ENCODE assay signal across 16 cellular contexts in the genomic region with DNA sequence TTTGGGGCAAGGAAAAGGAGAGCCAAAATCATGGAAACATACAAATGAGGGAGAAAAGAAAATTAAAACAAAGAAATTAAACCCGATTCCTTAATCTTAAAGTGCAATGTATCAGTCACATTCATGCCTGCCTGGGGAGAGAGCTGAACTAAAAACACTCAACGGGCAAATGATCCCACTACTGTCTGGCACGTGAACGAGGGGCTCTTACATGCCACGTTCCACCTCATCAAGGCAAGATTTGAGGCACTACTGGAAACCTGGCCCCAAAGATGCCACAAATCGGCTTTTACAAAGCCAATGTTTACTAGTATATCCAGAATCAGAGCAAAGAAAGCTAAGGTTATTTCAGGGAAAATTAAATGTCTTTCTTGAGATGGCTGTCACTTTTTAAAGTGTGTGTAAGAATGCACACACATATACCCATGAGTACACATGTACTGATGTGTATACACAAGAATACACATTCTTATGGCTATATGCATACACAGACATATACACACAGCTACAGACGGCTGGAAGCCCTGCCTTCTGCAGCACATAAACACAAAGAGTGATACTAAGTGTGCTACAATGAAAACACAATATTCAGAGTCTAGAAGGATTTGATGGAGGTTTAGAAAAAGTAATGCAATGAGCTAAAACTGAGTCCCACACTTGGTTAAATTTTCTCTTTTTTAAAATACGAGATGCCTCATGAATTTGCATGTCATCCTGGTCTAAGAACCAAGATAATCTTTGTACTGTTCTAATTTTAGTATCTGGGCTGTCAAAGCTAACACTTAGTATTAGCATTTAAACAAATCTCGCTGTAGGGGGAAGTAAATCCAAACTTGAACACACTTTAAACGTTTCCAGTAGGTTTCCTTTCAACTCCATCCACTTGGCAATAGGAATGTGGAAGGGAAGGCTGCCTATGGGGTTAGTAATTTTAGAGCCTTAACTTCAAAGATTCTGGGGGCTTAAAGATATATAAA.
DNase-seq lines count a peak whose midpoint lies in the region; ATAC-seq and FAIRE-seq lines count a peak whose summit lies in the region.
"Had no signal": no experiment of that assay in that cellular context is flagged by ENCODE, and none has a peak within 500 bp of the region (broad histone marks: within the 10 kb centered on the region; RNA-seq: fewer than 3 reads in every experiment).

No MANE protein-coding gene starts in this region.

- no peaks in the 10 kb centered on the region for H3K27me3 Mint-ChIP-seq in activated naive CD4-positive, alpha-beta T cell treated with anti-CD3 and anti-CD28 coated beads for 36 hours (ENCODE audit: low read depth)
- no peaks in the 10 kb centered on the region for H3K27me3 Mint-ChIP-seq in activated T-helper 1 cell treated with anti-CD3 and anti-CD28 coated beads, Interleukin-12 subunit alpha, Interleukin-12 subunit beta, Interleukin-2, Interleukin-4 antibody, amounts not matched to agents 30 ng/mL and 10 ng/mL and 1 ng/mL, durations not matched to agents 14 hours and 24 hours and 36 hours (ENCODE audit: insufficient read depth)

- H3K36me3 Mint-ChIP-seq in activated naive CD4-positive, alpha-beta T cell treated with anti-CD3 and anti-CD28 coated beads for 36 hours (ENCODE audit: low read depth): peaks cover 44% of the 10 kb centered on the region
- H3K36me3 Mint-ChIP-seq in activated T-helper 1 cell treated with anti-CD3 and anti-CD28 coated beads, Interleukin-12 subunit alpha, Interleukin-12 subunit beta, Interleukin-2, Interleukin-4 antibody, amounts not matched to agents 30 ng/mL and 10 ng/mL and 1 ng/mL, durations not matched to agents 14 hours and 24 hours and 36 hours (ENCODE audit: low read depth): peaks cover 67% of the 10 kb centered on the region
- peaks cover 100% of the 10 kb centered on the region for H3K36me3 Mint-ChIP-seq in stimulated activated effector memory CD8-positive, alpha-beta T cell treated with anti-CD3 and anti-CD28 coated beads, Interleukin-12 subunit alpha, Interleukin-12 subunit beta, amount 100 ng/mL, for 72 hours

- CTCF ChIA-PET in activated naive CD4-positive, alpha-beta T cell treated with anti-CD3 and anti-CD28 coated beads for 36 hours (lab: Charles Lee): interaction anchor here (0.8 to 2.5 kb wide), 2 partner anchors 12 to 15 kb away, joined by 5 to 14 read pairs; no protein-coding TSS in a partner anchor

- ATAC-seq in stimulated activated effector memory CD8-positive, alpha-beta T cell treated with anti-CD3 and anti-CD28 coated beads, Interleukin-12 subunit alpha, Interleukin-12 subunit beta, amount 100 ng/mL, for 72 hours: no peak
- ATAC-seq: activated CD4-positive, CD25-positive, alpha-beta regulatory T cell treated with anti-CD3 and anti-CD28 coated beads, Interleukin-2, amount 50 U/mL, for 24 hours; activated T-cell treated with anti-CD3 and anti-CD28 coated beads, Interleukin-2, amount 50 U/mL, for 4 hours had no signal

- H3K4me1 Mint-ChIP-seq in activated naive CD4-positive, alpha-beta T cell treated with anti-CD3 and anti-CD28 coated beads for 36 hours (ENCODE audit: low read depth): peaks cover 5% of the 10 kb centered on the region
- peaks cover 9% of the 10 kb centered on the region for H3K4me1 Mint-ChIP-seq in activated T-helper 1 cell treated with anti-CD3 and anti-CD28 coated beads, Interleukin-12 subunit alpha, Interleukin-12 subunit beta, Interleukin-2, Interleukin-4 antibody, amounts not matched to agents 30 ng/mL and 10 ng/mL and 1 ng/mL, durations not matched to agents 14 hours and 24 hours and 36 hours (ENCODE audit: low read depth)
- peaks cover 44% of the 10 kb centered on the region for H3K4me1 Mint-ChIP-seq in stimulated activated effector memory CD8-positive, alpha-beta T cell treated with anti-CD3 and anti-CD28 coated beads, Interleukin-12 subunit alpha, Interleukin-12 subunit beta, amount 100 ng/mL, for 72 hours

- FAIRE-seq in GM18507 (lab: Jason Lieb, UNC): peak; percentile 76

- H3K27ac Mint-ChIP-seq in activated naive CD4-positive, alpha-beta T cell treated with anti-CD3 and anti-CD28 coated beads for 36 hours: peak overlapping the region; percentile 1
- peak overlapping the region; percentile 43 for H3K27ac Mint-ChIP-seq in activated T-helper 1 cell treated with anti-CD3 and anti-CD28 coated beads, Interleukin-12 subunit alpha, Interleukin-12 subunit beta, Interleukin-2, Interleukin-4 antibody, amounts not matched to agents 30 ng/mL and 10 ng/mL and 1 ng/mL, durations not matched to agents 14 hours and 24 hours and 36 hours
- H3K27ac Mint-ChIP-seq in stimulated activated effector memory CD8-positive, alpha-beta T cell treated with anti-CD3 and anti-CD28 coated beads, Interleukin-12 subunit alpha, Interleukin-12 subunit beta, amount 100 ng/mL, for 72 hours: peak overlapping the region; percentile 24

- no peaks in the 10 kb centered on the region for H3K9me3 Mint-ChIP-seq in activated naive CD4-positive, alpha-beta T cell treated with anti-CD3 and anti-CD28 coated beads for 36 hours
- H3K9me3 Mint-ChIP-seq in activated T-helper 1 cell treated with anti-CD3 and anti-CD28 coated beads, Interleukin-12 subunit alpha, Interleukin-12 subunit beta, Interleukin-2, Interleukin-4 antibody, amounts not matched to agents 30 ng/mL and 10 ng/mL and 1 ng/mL, durations not matched to agents 14 hours and 24 hours and 36 hours: no peaks in the 10 kb centered on the region
- H3K9me3 Mint-ChIP-seq in stimulated activated effector memory CD8-positive, alpha-beta T cell treated with anti-CD3 and anti-CD28 coated beads, Interleukin-12 subunit alpha, Interleukin-12 subunit beta, amount 100 ng/mL, for 72 hours: no peaks in the 10 kb centered on the region
- H3K9me3 Mint-ChIP-seq: activated T-cell treated with anti-CD3 and anti-CD28 coated beads, Interleukin-2, amount 50 U/mL, for 4 hours had no signal

- no peak for DNase-seq in activated naive CD4-positive, alpha-beta T cell treated with anti-CD3 and anti-CD28 coated beads for 36 hours
- DNase-seq in activated naive CD4-positive, alpha-beta T cell treated with Interleukin-2 at 50 U/mL for 16 hours: no peak
- DNase-seq in GM18507 (ENCODE audit: extremely low spot score, insufficient read length, low read depth) (no peak), hippocampal formation (lab: John Stamatoyannopoulos, UW) (no peak), DMS153 (lab: John Stamatoyannopoulos, UW) (no peak), glomerular visceral epithelial cell (ENCODE audit: extremely low spot score) (no peak)
- no peak for DNase-seq in activated T-helper 1 cell treated with anti-CD3 and anti-CD28 coated beads, Interleukin-12 subunit alpha, Interleukin-12 subunit beta, Interleukin-2, Interleukin-4 antibody, amounts not matched to agents 30 ng/mL and 10 ng/mL and 1 ng/mL, durations not matched to agents 14 hours and 24 hours and 36 hours (ENCODE audit: low spot score)
- no peak for DNase-seq in stimulated activated effector memory CD8-positive, alpha-beta T cell treated with anti-CD3 and anti-CD28 coated beads, Interleukin-12 subunit alpha, Interleukin-12 subunit beta, amount 100 ng/mL, for 72 hours (ENCODE audit: low spot score in 2 of 2)
- DNase-seq: activated T-cell treated with anti-CD3 and anti-CD28 coated beads, Interleukin-2, amount 50 U/mL, for 4 hours; KBM-7; NCI-H2029 treated with DMSO at 0.1 percent for 48 hours; NCI-H510A treated with DMSO at 0.1 percent for 48 hours; SIG-M5; stimulated activated CD4-positive, alpha-beta T cell treated with anti-CD3 and anti-CD28 coated beads, Interleukin-15, amount 100 ng/mL, for 24 hours; stomach had no signal

- no peak overlapping the region for H3K4me3 Mint-ChIP-seq in activated naive CD4-positive, alpha-beta T cell treated with anti-CD3 and anti-CD28 coated beads for 36 hours
- H3K4me3 Mint-ChIP-seq in activated T-helper 1 cell treated with anti-CD3 and anti-CD28 coated beads, Interleukin-12 subunit alpha, Interleukin-12 subunit beta, Interleukin-2, Interleukin-4 antibody, amounts not matched to agents 30 ng/mL and 10 ng/mL and 1 ng/mL, durations not matched to agents 14 hours and 24 hours and 36 hours: no peak overlapping the region
- no peak overlapping the region for H3K4me3 Mint-ChIP-seq in stimulated activated effector memory CD8-positive, alpha-beta T cell treated with anti-CD3 and anti-CD28 coated beads, Interleukin-12 subunit alpha, Interleukin-12 subunit beta, amount 100 ng/mL, for 72 hours
- H3K4me3 Mint-ChIP-seq: activated T-cell treated with anti-CD3 and anti-CD28 coated beads, Interleukin-2, amount 50 U/mL, for 4 hours had no signal

- intact Hi-C loops in activated naive CD4-positive, alpha-beta T cell treated with anti-CD3 and anti-CD28 coated beads for 36 hours (cut with micrococcal nuclease): no loop called here
- intact Hi-C loops in activated T-helper 1 cell treated with anti-CD3 and anti-CD28 coated beads, Interleukin-12 subunit alpha, Interleukin-12 subunit beta, Interleukin-2, Interleukin-4 antibody, amounts not matched to agents 30 ng/mL and 10 ng/mL and 1 ng/mL, durations not matched to agents 14 hours and 24 hours and 36 hours (cut with micrococcal nuclease): no loop called here
